ENCODE assay signal across 39 cellular contexts in genomic region chr3:189500299-189500698, GRCh38.
"Had no signal": no experiment of that assay in that cellular context is flagged by ENCODE, and none has a peak within 500 bp of the region (broad histone marks: within the 10 kb centered on the region; RNA-seq: fewer than 3 reads in every experiment).

No MANE protein-coding gene starts in this region.

- ATAC-seq: activated T-cell treated with anti-CD3 and anti-CD28 coated beads, Interleukin-2, amount 50 U/mL, for 4 hours; PC-3; Right ventricle myocardium inferior had no signal

- H3K27ac ChIP-seq: ascending aorta, cardiac muscle cell, Peyer's patch, RWPE1, VCaP had no signal

- H3K27ac Mint-ChIP-seq: activated B cell treated with CpG ODN at 0.5 μM for 24 hours; activated CD4-positive, alpha-beta memory T cell treated with anti-CD3 and anti-CD28 coated beads for 36 hours; activated naive CD4-positive, alpha-beta T cell treated with anti-CD3 and anti-CD28 coated beads, Interleukin-2, amount 10 ng/mL, durations not matched to agents 7 days and 5 days; activated naive CD8-positive, alpha-beta T cell treated with anti-CD3 and anti-CD28 coated beads, Interleukin-2, amount 10 ng/mL, durations not matched to agents 7 days and 5 days; activated T-helper 1 cell treated with anti-CD3 and anti-CD28 coated beads, Interleukin-12 subunit alpha, Interleukin-12 subunit beta, Interleukin-2, Interleukin-4 antibody, amounts not matched to agents 30 ng/mL and 10 ng/mL and 1 ng/mL, durations not matched to agents 14 hours and 24 hours and 36 hours had no signal

- DNase-seq: activated B cell treated with CpG ODN at 0.5 μM for 24 hours; activated CD4-positive, alpha-beta memory T cell treated with anti-CD3 and anti-CD28 coated beads for 36 hours; activated CD4-positive, alpha-beta T cell treated with anti-CD3 and anti-CD28 coated beads, Interleukin-2, amount 50 U/mL, for 1 hour; activated CD4-positive, CD25-positive, alpha-beta regulatory T cell treated with anti-CD3 and anti-CD28 coated beads, Interleukin-2, amount 50 U/mL, for 72 hours; activated CD8-positive, alpha-beta memory T cell treated with anti-CD3 and anti-CD28 coated beads, Interleukin-2, amount 50 U/mL, for 4 hours; activated effector memory CD4-positive, alpha-beta T cell treated with Interleukin-2 at 50 U/mL for 16 hours; activated naive CD4-positive, alpha-beta T cell treated with anti-CD3 and anti-CD28 coated beads, Interleukin-2, amount 10 ng/mL, durations not matched to agents 7 days and 5 days; activated naive CD8-positive, alpha-beta T cell treated with anti-CD3 and anti-CD28 coated beads, Interleukin-2, amount 10 ng/mL, durations not matched to agents 7 days and 5 days; activated T-cell treated with anti-CD3 and anti-CD28 coated beads for 4 hours; activated T-cell treated with anti-CD3 and anti-CD28 coated beads, Interleukin-2, amount 50 U/mL, for 4 hours; amygdala; Kasumi-1; KG1; MG63; NCI-H1092 treated with DMSO at 0.1 percent for 48 hours; NCI-H1417; NCI-H146; NCI-H187; NCI-H2029 treated with DMSO at 0.1 percent for 48 hours; NCI-H2107; NCI-H2171; NCI-H510A; NCI-H526; NCI-H748 treated with DMSO at 0.1 percent for 48 hours; NK-92 treated with Interleukin-12 subunit alpha and Interleukin-12 subunit beta, amount 100 ng/mL, for 24 hours; PC-3; Peyer's patch; SIG-M5; SW 1271; T-helper 1 cell; T-helper 2 cell; T-helper 9 cell had no signal

- H3K4me3 ChIP-seq: ascending aorta, cardiac muscle cell, MG63, Peyer's patch had no signal

- H3K4me3 Mint-ChIP-seq: activated B cell treated with CpG ODN at 0.5 μM for 24 hours; activated CD4-positive, alpha-beta memory T cell treated with anti-CD3 and anti-CD28 coated beads for 36 hours; activated naive CD4-positive, alpha-beta T cell treated with anti-CD3 and anti-CD28 coated beads, Interleukin-2, amount 10 ng/mL, durations not matched to agents 7 days and 5 days; activated naive CD8-positive, alpha-beta T cell treated with anti-CD3 and anti-CD28 coated beads, Interleukin-2, amount 10 ng/mL, durations not matched to agents 7 days and 5 days; activated T-cell treated with anti-CD3 and anti-CD28 coated beads, Interleukin-2, amount 50 U/mL, for 4 hours; activated T-helper 1 cell treated with anti-CD3 and anti-CD28 coated beads, Interleukin-12 subunit alpha, Interleukin-12 subunit beta, Interleukin-2, Interleukin-4 antibody, amounts not matched to agents 30 ng/mL and 10 ng/mL and 1 ng/mL, durations not matched to agents 14 hours and 24 hours and 36 hours; central memory CD8-positive, alpha-beta T cell had no signal

- H3K9me3 ChIP-seq: ascending aorta, MG63, Peyer's patch had no signal

- H3K27me3 ChIP-seq: ascending aorta, MG63, Peyer's patch had no signal

- H3K4me1 ChIP-seq: ascending aorta, Peyer's patch had no signal

- H3K36me3 Mint-ChIP-seq: activated CD4-positive, alpha-beta memory T cell treated with anti-CD3 and anti-CD28 coated beads for 36 hours; activated naive CD8-positive, alpha-beta T cell treated with anti-CD3 and anti-CD28 coated beads, Interleukin-2, amount 10 ng/mL, durations not matched to agents 7 days and 5 days had no signal

- H3K36me3 ChIP-seq: ascending aorta, cardiac muscle cell, MG63, Peyer's patch had no signal

- H3K27me3 Mint-ChIP-seq: activated B cell treated with CpG ODN at 0.5 μM for 24 hours; activated CD4-positive, alpha-beta memory T cell treated with anti-CD3 and anti-CD28 coated beads for 36 hours; activated naive CD4-positive, alpha-beta T cell treated with anti-CD3 and anti-CD28 coated beads, Interleukin-2, amount 10 ng/mL, durations not matched to agents 7 days and 5 days; activated naive CD8-positive, alpha-beta T cell treated with anti-CD3 and anti-CD28 coated beads, Interleukin-2, amount 10 ng/mL, durations not matched to agents 7 days and 5 days; central memory CD8-positive, alpha-beta T cell had no signal
